Comparison of ENCODE assay signal across 15 cellular contexts in the genomic region with DNA sequence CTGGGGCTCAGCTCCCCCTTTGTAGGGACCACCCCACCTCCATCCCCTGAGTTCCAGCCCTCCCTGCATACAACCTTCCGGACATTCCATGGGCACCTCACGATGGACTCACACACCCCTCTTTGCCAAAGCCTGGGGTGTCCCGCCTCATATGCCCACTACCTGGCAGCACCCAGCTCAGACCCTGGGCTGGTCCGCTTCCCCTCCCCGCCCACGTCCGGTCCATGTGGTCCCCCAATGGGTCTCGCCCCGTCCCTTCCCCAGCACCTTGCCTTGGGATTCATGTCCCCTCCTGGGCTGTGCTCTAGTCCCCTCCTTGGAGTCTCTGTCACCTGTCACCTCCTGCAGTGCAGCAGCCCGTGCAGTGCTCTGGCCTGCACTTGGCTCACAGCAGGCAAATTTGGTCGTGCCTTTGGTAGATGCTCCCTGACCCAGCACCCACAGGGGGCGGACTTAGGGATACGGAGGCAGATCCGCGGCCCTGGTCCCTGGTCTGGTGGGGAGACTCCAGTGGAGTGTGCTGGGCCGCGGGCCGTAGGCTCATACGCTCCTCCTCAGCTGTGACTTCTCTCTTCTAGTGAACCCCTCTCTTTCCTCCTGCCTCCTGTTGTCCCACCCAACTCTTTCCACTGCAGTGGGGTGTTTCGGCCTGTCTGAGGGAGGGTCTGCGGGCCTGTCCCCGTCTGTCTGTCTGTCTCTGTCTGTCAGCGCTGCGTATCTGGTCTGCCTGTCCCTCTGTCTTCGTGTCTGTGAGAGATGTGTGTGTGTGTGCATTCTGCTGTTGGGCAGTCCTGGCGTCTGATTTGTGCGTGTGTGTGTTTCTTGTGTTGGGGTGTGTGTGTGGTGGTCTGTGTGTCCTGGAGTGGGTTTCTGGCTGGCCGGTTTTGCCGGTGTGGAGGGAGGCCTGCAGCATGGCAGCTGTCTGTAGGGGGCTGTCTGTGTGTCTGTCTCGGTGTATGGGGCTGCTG.
"Had no signal": no experiment of that assay in that cellular context is flagged by ENCODE, and none has a peak within 500 bp of the region (broad histone marks: within the 10 kb centered on the region; RNA-seq: fewer than 3 reads in every experiment).

No MANE protein-coding gene starts in this region.

- H3K27ac ChIP-seq: esophagus muscularis mucosa, right lobe of liver, upper lobe of left lung had no signal

- FAIRE-seq: colon, endometrium had no signal

- H3K9me3 ChIP-seq: esophagus muscularis mucosa, right lobe of liver, upper lobe of left lung had no signal

- H3K27ac Mint-ChIP-seq: activated CD8-positive, alpha-beta T cell treated with anti-CD3 and anti-CD28 coated beads for 36 hours; progenitor cell of endocrine pancreas; stimulated activated naive CD8-positive, alpha-beta T cell treated with anti-CD3 and anti-CD28 coated beads, Interleukin-15, Interleukin-2, amounts not matched to agents 100 ng/mL and 50 ng/mL, for 24 hours had no signal

- H3K4me1 ChIP-seq: right lobe of liver had no signal

- H3K4me3 Mint-ChIP-seq: activated CD8-positive, alpha-beta T cell treated with anti-CD3 and anti-CD28 coated beads for 36 hours; activated T-cell treated with anti-CD3 and anti-CD28 coated beads, Interleukin-2, amount 50 U/mL, for 4 hours; stimulated activated naive CD8-positive, alpha-beta T cell treated with anti-CD3 and anti-CD28 coated beads, Interleukin-15, Interleukin-2, amounts not matched to agents 100 ng/mL and 50 ng/mL, for 24 hours had no signal

- DNase-seq: activated CD4-positive, alpha-beta T cell treated with anti-CD3 and anti-CD28 coated beads for 1 hour; activated CD8-positive, alpha-beta T cell treated with anti-CD3 and anti-CD28 coated beads for 36 hours; activated effector memory CD4-positive, alpha-beta T cell treated with Interleukin-2 at 50 U/mL for 16 hours; activated naive CD4-positive, alpha-beta T cell treated with anti-CD3 and anti-CD28 coated beads, Interleukin-2, amount 50 U/mL, for 16 hours; activated T-cell treated with anti-CD3 and anti-CD28 coated beads, Interleukin-2, amount 50 U/mL, for 4 hours; T-helper 1 cell; upper lobe of left lung had no signal

- H3K4me3 ChIP-seq: esophagus muscularis mucosa, right lobe of liver, smooth muscle cell, upper lobe of left lung had no signal

- H3K36me3 ChIP-seq: esophagus muscularis mucosa, right lobe of liver, upper lobe of left lung had no signal

- ATAC-seq: activated CD8-positive, alpha-beta T cell treated with anti-CD3 and anti-CD28 coated beads for 36 hours; activated T-cell treated with anti-CD3 and anti-CD28 coated beads, Interleukin-2, amount 50 U/mL, for 4 hours; right lobe of liver; SK-N-SH treated with all-trans-retinoic acid at 6 μM for 48 hours had no signal

- H3K27me3 Mint-ChIP-seq: activated CD8-positive, alpha-beta T cell treated with anti-CD3 and anti-CD28 coated beads for 36 hours; progenitor cell of endocrine pancreas had no signal

- H3K4me2 ChIP-seq: smooth muscle cell had no signal

- H3K27me3 ChIP-seq: right lobe of liver had no signal

- H3K9me3 Mint-ChIP-seq: activated CD8-positive, alpha-beta T cell treated with anti-CD3 and anti-CD28 coated beads for 36 hours; activated T-cell treated with anti-CD3 and anti-CD28 coated beads, Interleukin-2, amount 50 U/mL, for 4 hours; stimulated activated naive CD8-positive, alpha-beta T cell treated with anti-CD3 and anti-CD28 coated beads, Interleukin-15, Interleukin-2, amounts not matched to agents 100 ng/mL and 50 ng/mL, for 24 hours had no signal
